In the genomic region with DNA sequence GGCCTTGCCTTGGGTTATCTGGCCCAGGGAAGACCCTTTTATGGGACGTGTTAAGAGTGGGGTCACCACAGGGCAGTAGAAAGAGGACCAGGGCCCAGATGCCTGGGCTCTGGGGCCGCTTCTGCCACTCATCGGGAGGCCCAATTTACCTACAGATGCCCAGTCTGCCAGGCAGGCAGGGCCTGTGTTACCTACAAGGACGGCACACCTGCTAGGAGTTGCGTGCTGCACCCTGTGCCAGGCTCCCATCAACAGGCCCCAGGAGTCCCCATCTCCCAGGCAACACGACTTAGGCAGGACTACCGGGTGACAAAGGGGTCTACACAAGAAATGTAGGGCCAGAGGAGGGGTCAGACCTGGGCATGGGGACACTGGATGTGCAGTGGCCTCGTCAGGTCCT, we compare ENCODE assay signal across 1 cellular context.
TF ChIP-seq lines count a peak whose summit lies in the region.

No MANE protein-coding gene starts in this region.

TF ChIP-seq in SK-N-SH, 30 proteins besides CTCF, POLR2A, EP300 and RAD21 (continued from another document):
- TF ChIP-seq, protein P1, sequence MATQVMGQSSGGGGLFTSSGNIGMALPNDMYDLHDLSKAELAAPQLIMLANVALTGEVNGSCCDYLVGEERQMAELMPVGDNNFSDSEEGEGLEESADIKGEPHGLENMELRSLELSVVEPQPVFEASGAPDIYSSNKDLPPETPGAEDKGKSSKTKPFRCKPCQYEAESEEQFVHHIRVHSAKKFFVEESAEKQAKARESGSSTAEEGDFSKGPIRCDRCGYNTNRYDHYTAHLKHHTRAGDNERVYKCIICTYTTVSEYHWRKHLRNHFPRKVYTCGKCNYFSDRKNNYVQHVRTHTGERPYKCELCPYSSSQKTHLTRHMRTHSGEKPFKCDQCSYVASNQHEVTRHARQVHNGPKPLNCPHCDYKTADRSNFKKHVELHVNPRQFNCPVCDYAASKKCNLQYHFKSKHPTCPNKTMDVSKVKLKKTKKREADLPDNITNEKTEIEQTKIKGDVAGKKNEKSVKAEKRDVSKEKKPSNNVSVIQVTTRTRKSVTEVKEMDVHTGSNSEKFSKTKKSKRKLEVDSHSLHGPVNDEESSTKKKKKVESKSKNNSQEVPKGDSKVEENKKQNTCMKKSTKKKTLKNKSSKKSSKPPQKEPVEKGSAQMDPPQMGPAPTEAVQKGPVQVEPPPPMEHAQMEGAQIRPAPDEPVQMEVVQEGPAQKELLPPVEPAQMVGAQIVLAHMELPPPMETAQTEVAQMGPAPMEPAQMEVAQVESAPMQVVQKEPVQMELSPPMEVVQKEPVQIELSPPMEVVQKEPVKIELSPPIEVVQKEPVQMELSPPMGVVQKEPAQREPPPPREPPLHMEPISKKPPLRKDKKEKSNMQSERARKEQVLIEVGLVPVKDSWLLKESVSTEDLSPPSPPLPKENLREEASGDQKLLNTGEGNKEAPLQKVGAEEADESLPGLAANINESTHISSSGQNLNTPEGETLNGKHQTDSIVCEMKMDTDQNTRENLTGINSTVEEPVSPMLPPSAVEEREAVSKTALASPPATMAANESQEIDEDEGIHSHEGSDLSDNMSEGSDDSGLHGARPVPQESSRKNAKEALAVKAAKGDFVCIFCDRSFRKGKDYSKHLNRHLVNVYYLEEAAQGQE (IDR thresholded peaks at IDR 0.05; ENCODE audit: low read depth, low read length) = no peak
